Comparison of ENCODE assay signal across 18 cellular contexts in genomic region chr1:84877592-84877991, GRCh38.
"Had no signal": no experiment of that assay in that cellular context is flagged by ENCODE, and none has a peak within 500 bp of the region (broad histone marks: within the 10 kb centered on the region; RNA-seq: fewer than 3 reads in every experiment).

No MANE protein-coding gene starts in this region.

- H3K27ac Mint-ChIP-seq: activated CD4-positive, alpha-beta T cell treated with anti-CD3 and anti-CD28 coated beads for 36 hours; activated CD8-positive, alpha-beta T cell treated with anti-CD3 and anti-CD28 coated beads for 36 hours; brain; naive thymus-derived CD8-positive, alpha-beta T cell; stimulated activated memory B cell treated with anti-CD40 and anti-IgM and Interleukin-4, amounts not matched to agents 10 μg/mL and 1 μg/mL and 100 μg/mL, for 72 hours had no signal

- H3K4me1 ChIP-seq: heart left ventricle, tibial artery, vagina had no signal

- H3K27ac ChIP-seq: heart left ventricle, neutrophil, tibial artery, vagina, WERI-Rb-1 had no signal

- H3K36me3 ChIP-seq: heart left ventricle, neutrophil, tibial artery, vagina, WERI-Rb-1 had no signal

- DNase-seq: activated CD4-positive, alpha-beta T cell treated with anti-CD3 and anti-CD28 coated beads for 36 hours; activated CD8-positive, alpha-beta memory T cell treated with anti-CD3 and anti-CD28 coated beads, Interleukin-2, amount 50 U/mL, for 4 hours; activated CD8-positive, alpha-beta T cell treated with anti-CD3 and anti-CD28 coated beads for 36 hours; activated naive CD4-positive, alpha-beta T cell treated with Interleukin-2 at 50 U/mL for 16 hours; cerebellar nuclear complex; dermis blood vessel endothelial cell; heart left ventricle; mammary epithelial cell; mucosa of descending colon; naive thymus-derived CD8-positive, alpha-beta T cell; right cardiac atrium; T1000; tibial artery; WERI-Rb-1 had no signal

- ATAC-seq: activated CD4-positive, alpha-beta T cell treated with anti-CD3 and anti-CD28 coated beads for 36 hours; activated CD8-positive, alpha-beta T cell treated with anti-CD3 and anti-CD28 coated beads for 36 hours; heart left ventricle; mucosa of descending colon; naive thymus-derived CD8-positive, alpha-beta T cell; right cardiac atrium; stimulated activated memory B cell treated with anti-CD40 and anti-IgM and Interleukin-4, amounts not matched to agents 10 μg/mL and 1 μg/mL and 100 μg/mL, for 72 hours had no signal

- H3K27me3 ChIP-seq: vagina had no signal

- H3K4me3 ChIP-seq: heart left ventricle, mucosa of descending colon, tibial artery, vagina had no signal

- H3K9me3 ChIP-seq: mucosa of descending colon, neutrophil, tibial artery, vagina had no signal

- H3K4me1 Mint-ChIP-seq: activated CD4-positive, alpha-beta T cell treated with anti-CD3 and anti-CD28 coated beads for 36 hours; brain; stimulated activated memory B cell treated with anti-CD40 and anti-IgM and Interleukin-4, amounts not matched to agents 10 μg/mL and 1 μg/mL and 100 μg/mL, for 72 hours had no signal

- H3K9me3 Mint-ChIP-seq: activated CD8-positive, alpha-beta T cell treated with anti-CD3 and anti-CD28 coated beads for 36 hours had no signal

- H3K4me3 Mint-ChIP-seq: activated CD4-positive, alpha-beta T cell treated with anti-CD3 and anti-CD28 coated beads for 36 hours; activated CD8-positive, alpha-beta T cell treated with anti-CD3 and anti-CD28 coated beads for 36 hours; brain; naive thymus-derived CD8-positive, alpha-beta T cell; stimulated activated memory B cell treated with anti-CD40 and anti-IgM and Interleukin-4, amounts not matched to agents 10 μg/mL and 1 μg/mL and 100 μg/mL, for 72 hours had no signal

- H3K36me3 Mint-ChIP-seq: brain had no signal
